Comparison of ENCODE assay signal across 28 cellular contexts in genomic region chr21:35716886-35717285, GRCh38.
"Had no signal": no experiment of that assay in that cellular context is flagged by ENCODE, and none has a peak within 500 bp of the region (broad histone marks: within the 10 kb centered on the region; RNA-seq: fewer than 3 reads in every experiment).

No MANE protein-coding gene starts in this region.

- H3K27me3 ChIP-seq: hepatocyte, pancreas, testis, thyroid gland, transverse colon, upper lobe of left lung, vagina had no signal

- H3K36me3 ChIP-seq: left ventricle myocardium inferior, pancreas, prostate gland, thyroid gland, transverse colon, upper lobe of left lung, vagina had no signal

- H3K4me3 ChIP-seq: hepatocyte, left ventricle myocardium inferior, lung, pancreas, prostate gland, smooth muscle cell, testis, thyroid gland, transverse colon, upper lobe of left lung, vagina had no signal

- H3K4me1 ChIP-seq: prostate gland, transverse colon, upper lobe of left lung, vagina had no signal

- FAIRE-seq: pancreas had no signal

- H3K27ac ChIP-seq: hepatocyte, left ventricle myocardium inferior, pancreas, prostate gland, testis, thyroid gland, transverse colon, upper lobe of left lung, vagina had no signal

- ATAC-seq: naive thymus-derived CD4-positive, alpha-beta T cell; natural killer cell treated with Interleukin-12 subunit alpha and Interleukin-12 subunit beta and Interleukin-15 and Interleukin-18, amount 100 ng/mL, for 72 hours; pancreas; right cardiac atrium; sciatic nerve; stimulated activated memory B cell treated with anti-CD40 and anti-IgM and Interleukin-4, amounts not matched to agents 10 μg/mL and 1 μg/mL and 100 μg/mL, for 72 hours; stimulated activated naive CD8-positive, alpha-beta T cell treated with anti-CD3 and anti-CD28 coated beads, Interleukin-15, amount 100 ng/mL, for 72 hours had no signal

- H3K9me3 ChIP-seq: left ventricle myocardium inferior, pancreas, prostate gland, testis, thyroid gland, transverse colon, upper lobe of left lung, vagina had no signal

- DNase-seq: islet precursor cell; left ventricle myocardium inferior; mesendoderm; naive thymus-derived CD4-positive, alpha-beta T cell; nucleus accumbens; pancreas; posterior cingulate gyrus; retina; right cardiac atrium; stimulated activated CD4-positive, alpha-beta T cell treated with anti-CD3 and anti-CD28 coated beads, Interleukin-1b, Interleukin-23, amount 100 ng/mL, for 48 hours; stimulated activated CD4-positive, alpha-beta T cell treated with anti-CD3 and anti-CD28 coated beads, Interleukin-2, amount 100 ng/mL, for 48 hours; stimulated activated CD4-positive, alpha-beta T cell treated with anti-CD3 and anti-CD28 coated beads, Interleukin-4, amount 100 ng/mL, for 4 hours; stimulated activated CD8-positive, alpha-beta memory T cell treated with anti-CD3 and anti-CD28 coated beads, Interleukin-4, amount 100 ng/mL, for 48 hours; stimulated activated naive CD4-positive, alpha-beta T cell treated with Interleukin-2 at 50 U/mL for 16 hours; stimulated activated naive CD8-positive, alpha-beta T cell treated with anti-CD3 and anti-CD28 coated beads, Interleukin-15, amount 100 ng/mL, for 72 hours; substantia nigra; testis; thyroid gland; transverse colon; upper lobe of left lung had no signal
